In genomic region chr19:46193678-46194077, GRCh38 we compare ENCODE assay signal across 1 cellular context.
TF ChIP-seq lines count a peak whose summit lies in the region.

No MANE protein-coding gene starts in this region.

TF ChIP-seq in K562, 482 proteins besides CTCF, POLR2A, EP300 and RAD21 (continued from another document and continues in another):
- TF ChIP-seq ZNF398 (CRISPR knock-in tag; IDR thresholded peaks at IDR 0.05): no peak
- TF ChIP-seq ZNF609 (CRISPR knock-in tag; IDR thresholded peaks at IDR 0.05; ENCODE audit: borderline replicate concordance): no peak
- TF ChIP-seq KDM5B (IDR thresholded peaks at IDR 0.05; ENCODE audit: insufficient replicate concordance, low read depth, low read length): peak; percentile 40
- no peak for TF ChIP-seq ZBED1 (IDR thresholded peaks at IDR 0.05)
- no peak for TF ChIP-seq THRAP3 (IDR thresholded peaks at IDR 0.05; ENCODE audit: borderline replicate concordance)
- no peak for TF ChIP-seq STAT6 (CRISPR knock-in tag; IDR thresholded peaks at IDR 0.05)
- no peak for TF ChIP-seq ZHX1 (conservative IDR thresholded peaks at IDR 0.05; ENCODE audit: low read length)
- no peak for TF ChIP-seq ZNF586 (CRISPR knock-in tag; conservative IDR thresholded peaks at IDR 0.05)
- TF ChIP-seq GABPB1 (CRISPR knock-in tag; IDR thresholded peaks at IDR 0.05): no peak
- no peak for TF ChIP-seq ZNF239 (CRISPR knock-in tag; IDR thresholded peaks at IDR 0.05)
- TF ChIP-seq SAFB2 (IDR thresholded peaks at IDR 0.05; ENCODE audit: borderline replicate concordance, low read depth, low read length, severe bottlenecking): no peak
- no peak for TF ChIP-seq MED1 (CRISPR knock-in tag; IDR thresholded peaks at IDR 0.05; ENCODE audit: borderline replicate concordance)
- TF ChIP-seq SNAPC5 (CRISPR knock-in tag; IDR thresholded peaks at IDR 0.05): no peak
- TF ChIP-seq TCF7L2 (IDR thresholded peaks at IDR 0.05; ENCODE audit: low read depth, low read length): no peak
- no peak for TF ChIP-seq NUFIP1 (IDR thresholded peaks at IDR 0.05; ENCODE audit: partially characterized antibody)
- no peak for TF ChIP-seq TEAD4 (IDR thresholded peaks at IDR 0.05; ENCODE audit: low read length)
- TF ChIP-seq TEAD4 (CRISPR knock-in tag; IDR thresholded peaks at IDR 0.05; ENCODE audit: borderline replicate concordance): no peak
- TF ChIP-seq HDAC3 (IDR thresholded peaks at IDR 0.05; ENCODE audit: borderline replicate concordance, partially characterized antibody): no peak
- TF ChIP-seq ELK3 (CRISPR knock-in tag; IDR thresholded peaks at IDR 0.05): no peak
- no peak for TF ChIP-seq U2AF2 (optimal IDR thresholded peaks at IDR 0.05; ENCODE audit: low read depth, low read length)
- no peak for TF ChIP-seq ELF4 (CRISPR knock-in tag; IDR thresholded peaks at IDR 0.05)
- no peak for TF ChIP-seq ZNF436 (CRISPR knock-in tag; IDR thresholded peaks at IDR 0.05)
- no peak for TF ChIP-seq EWSR1 (IDR thresholded peaks at IDR 0.05; ENCODE audit: borderline replicate concordance, low read depth, partially characterized antibody)
- TF ChIP-seq ATF1 (CRISPR knock-in tag; IDR thresholded peaks at IDR 0.05): no peak
- no peak for TF ChIP-seq ATF1 (tag; IDR thresholded peaks at IDR 0.05)
- peak; percentile 63; the same call in 1 of the 2 replicates for TF ChIP-seq ESRRB (CRISPR knock-in tag; IDR thresholded peaks at IDR 0.05; ENCODE audit: borderline replicate concordance)
- no peak for TF ChIP-seq BCOR (IDR thresholded peaks at IDR 0.05)
- TF ChIP-seq OTX1 (CRISPR knock-in tag; IDR thresholded peaks at IDR 0.05): peak; percentile 74
- TF ChIP-seq ZNF584 (CRISPR knock-in tag; IDR thresholded peaks at IDR 0.05; ENCODE audit: low read depth): 0 out of 2 replicates have a peak, but pooled peaks have one; percentile 5
- no peak for TF ChIP-seq STAT5B (CRISPR knock-in tag; IDR thresholded peaks at IDR 0.05)
- TF ChIP-seq HMGN3 (IDR thresholded peaks at IDR 0.05; ENCODE audit: borderline replicate concordance, extremely low read depth, insufficient read length, low read depth, low read length): no peak
- TF ChIP-seq THAP7 (CRISPR knock-in tag; IDR thresholded peaks at IDR 0.05): no peak
- TF ChIP-seq HINFP (tag; conservative IDR thresholded peaks at IDR 0.05; ENCODE audit: low read depth): no peak
- TF ChIP-seq CHAMP1 (IDR thresholded peaks at IDR 0.05): no peak
- no peak for TF ChIP-seq HNRNPK (IDR thresholded peaks at IDR 0.05; ENCODE audit: low read depth, low read length, poor library complexity, severe bottlenecking)
- no peak for TF ChIP-seq XRCC3 (IDR thresholded peaks at IDR 0.05)
- TF ChIP-seq TAF9B (IDR thresholded peaks at IDR 0.05; ENCODE audit: partially characterized antibody): no peak
- TF ChIP-seq MYNN (IDR thresholded peaks at IDR 0.05): no peak
- no peak for TF ChIP-seq MYNN (CRISPR knock-in tag; IDR thresholded peaks at IDR 0.05)
- no peak for TF ChIP-seq KAT8 (IDR thresholded peaks at IDR 0.05; ENCODE audit: low read depth)
- no peak for TF ChIP-seq POLR2AphosphoS2 (IDR thresholded peaks at IDR 0.05; ENCODE audit: low read length)
- no peak for TF ChIP-seq KHSRP (IDR thresholded peaks at IDR 0.05)
- no peak for TF ChIP-seq FOXJ3 (CRISPR knock-in tag; IDR thresholded peaks at IDR 0.05)
- TF ChIP-seq CBX3 (IDR thresholded peaks at IDR 0.05; ENCODE audit: borderline replicate concordance in 1 of 2, low read length in 2 of 2): no peak
